Comparison of ENCODE assay signal across 11 cellular contexts in the genomic region with DNA sequence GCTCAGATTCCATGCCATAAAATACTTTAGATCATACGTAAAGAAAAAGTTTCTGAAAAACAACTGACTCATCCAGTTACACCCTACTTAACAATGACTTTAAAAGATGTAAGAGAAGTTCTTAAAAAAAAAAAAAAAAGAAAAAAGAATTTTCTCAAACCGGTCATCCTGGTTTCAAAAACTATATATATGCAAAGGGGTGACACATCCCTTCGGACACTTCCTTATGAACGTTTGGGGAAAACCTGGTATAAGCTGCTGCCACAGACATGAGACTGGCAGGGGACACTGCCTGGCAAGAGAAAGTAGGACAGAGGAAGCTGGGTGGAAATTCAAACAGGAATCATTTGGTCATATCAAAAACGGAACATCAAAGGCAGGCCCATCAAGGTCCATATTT.
A peak's percentile ranks its signal among the peaks of the same experiment; 100 is the strongest.
DNase-seq lines count a peak whose midpoint lies in the region; ATAC-seq and TF ChIP-seq lines count a peak whose summit lies in the region.
"Had no signal": no experiment of that assay in that cellular context is flagged by ENCODE, and none has a peak within 500 bp of the region (broad histone marks: within the 10 kb centered on the region; RNA-seq: fewer than 3 reads in every experiment).

No MANE protein-coding gene starts in this region.

- no peak overlapping the region for H3K27ac Mint-ChIP-seq in natural killer cell treated with Interleukin-12 subunit alpha and Interleukin-12 subunit beta and Interleukin-15 and Interleukin-18, amount 100 ng/mL, for 72 hours
- H3K27ac Mint-ChIP-seq: stimulated activated naive B cell treated with anti-CD40 and anti-IgM and Interleukin-4, amounts not matched to agents 10 μg/mL and 1 μg/mL and 100 μg/mL, for 72 hours had no signal

- H3K9me3 Mint-ChIP-seq in natural killer cell treated with Interleukin-12 subunit alpha and Interleukin-12 subunit beta and Interleukin-15 and Interleukin-18, amount 100 ng/mL, for 72 hours = no peaks in the 10 kb centered on the region

- H3K4me1 Mint-ChIP-seq in natural killer cell treated with Interleukin-12 subunit alpha and Interleukin-12 subunit beta and Interleukin-15 and Interleukin-18, amount 100 ng/mL, for 72 hours (ENCODE audit: low read depth in 2 of 2) = no peaks in the 10 kb centered on the region
- H3K4me1 Mint-ChIP-seq: stimulated activated naive B cell treated with anti-CD40 and anti-IgM and Interleukin-4, amounts not matched to agents 10 μg/mL and 1 μg/mL and 100 μg/mL, for 72 hours had no signal

- H3K4me3 Mint-ChIP-seq in natural killer cell treated with Interleukin-12 subunit alpha and Interleukin-12 subunit beta and Interleukin-15 and Interleukin-18, amount 100 ng/mL, for 72 hours = no peak overlapping the region
- H3K4me3 Mint-ChIP-seq: stimulated activated naive B cell treated with anti-CD40 and anti-IgM and Interleukin-4, amounts not matched to agents 10 μg/mL and 1 μg/mL and 100 μg/mL, for 72 hours had no signal

- H3K36me3 Mint-ChIP-seq in natural killer cell treated with Interleukin-12 subunit alpha and Interleukin-12 subunit beta and Interleukin-15 and Interleukin-18, amount 100 ng/mL, for 72 hours = no peaks in the 10 kb centered on the region

- H3K4me1 ChIP-seq in transverse colon = peaks cover 0 to 17% (median 10%) of the 10 kb centered on the region in 4 donors

- intact Hi-C loops in transverse colon (cut with DNase I; ENCODE audit: low total_unique reads) = no loop called here

- no peak for TF ChIP-seq EP300 in transverse colon (IDR thresholded peaks at IDR 0.05; ENCODE audit: low read depth)

- H3K9me3 ChIP-seq in transverse colon = no peaks in the 10 kb centered on the region

- H3K36me3 ChIP-seq in transverse colon = no peaks in the 10 kb centered on the region

- H3K4me3 ChIP-seq in transverse colon = no peak overlapping the region
- H3K4me3 ChIP-seq: lung had no signal

- ATAC-seq in natural killer cell treated with Interleukin-12 subunit alpha and Interleukin-12 subunit beta and Interleukin-15 and Interleukin-18, amount 100 ng/mL, for 72 hours = no peak
- no peak for ATAC-seq in HG02981 (IDR thresholded peaks at IDR 0.05; ENCODE audit: unreplicated experiment)
- ATAC-seq: stimulated activated naive B cell treated with anti-CD40 and anti-IgM and Interleukin-4, amounts not matched to agents 10 μg/mL and 1 μg/mL and 100 μg/mL, for 72 hours had no signal

- peaks cover 0 to 3% of the 10 kb centered on the region in 2 donors for H3K27me3 Mint-ChIP-seq in natural killer cell treated with Interleukin-12 subunit alpha and Interleukin-12 subunit beta and Interleukin-15 and Interleukin-18, amount 100 ng/mL, for 72 hours

- no peak for TF ChIP-seq POLR2A in transverse colon (IDR thresholded peaks at IDR 0.05)

- H3K27ac ChIP-seq in transverse colon = peak overlapping the region in 3 of 4 donors; percentile 45 to 62 (median 51)

- DNase-seq in HT-29 (ENCODE audit: low spot score) = peak; percentile 18
- DNase-seq in cerebellar cortex (ENCODE audit: low spot score) = peak; percentile 25
- peak; percentile 74 for DNase-seq in iris pigment epithelial cell (ENCODE audit: low read depth)
- DNase-seq in transverse colon = no peak
- no peak for DNase-seq in natural killer cell treated with Interleukin-12 subunit alpha and Interleukin-12 subunit beta and Interleukin-15 and Interleukin-18, amount 100 ng/mL, for 72 hours (ENCODE audit: low spot score)
- DNase-seq in C1 segment of cervical spinal cord (lab: John Stamatoyannopoulos, UW) = no peak
- DNase-seq: cerebellar nuclear complex; stimulated activated naive B cell treated with anti-CD40 and anti-IgM and Interleukin-4, amounts not matched to agents 10 μg/mL and 1 μg/mL and 100 μg/mL, for 72 hours; T-helper 1 cell had no signal

- WGBS in transverse colon (ENCODE audit: low coverage in 1 of 2), 2 donors = 19 to 20% methylated on average over 5 of the region's 5 CpGs

- H3K27me3 ChIP-seq in transverse colon = no peaks in the 10 kb centered on the region

- TF ChIP-seq CTCF in transverse colon (IDR thresholded peaks at IDR 0.05) = no peak

- in situ Hi-C loops in transverse colon (cut with MboI; ENCODE audit: low pct_ligation_motif_present in 1 of 4, low pct_unique_long_range_greater_than_20kb in 1 of 4, low sequenced_read_pairs in 3 of 4) = no loop called here

Comparison
In these comparisons a context has a peak if more than half of its experiments do, and no peak if none do; other contexts are left out.
1. DNase-seq: peak in HT-29 (single experiment), cerebellar cortex (single experiment) and iris pigment epithelial cell (single experiment); none in transverse colon (single experiment), natural killer cell treated with Interleukin-12 subunit alpha and Interleukin-12 subunit beta and Interleukin-15 and Interleukin-18, amount 100 ng/mL, for 72 hours (single experiment) and C1 segment of cervical spinal cord (0 of 14).